In the genomic region with DNA sequence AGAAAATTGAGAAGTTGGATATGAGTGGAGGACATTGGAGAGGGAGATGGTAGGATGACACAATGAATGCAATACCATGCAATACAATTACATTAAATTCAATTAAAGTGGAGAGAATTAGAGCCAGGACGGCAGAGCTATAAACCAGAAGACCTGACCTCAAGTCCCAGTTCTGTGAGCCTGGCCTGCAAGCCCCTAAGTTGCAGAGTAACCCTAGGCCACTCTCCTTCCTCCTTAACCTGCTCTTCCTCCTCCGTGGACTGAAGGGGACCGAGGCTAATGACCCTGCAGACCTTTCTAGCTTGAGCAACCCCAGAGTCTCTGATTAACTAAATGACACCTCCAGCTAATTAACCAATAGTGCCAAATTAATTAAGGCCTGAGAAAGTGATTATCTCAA, we compare ENCODE assay signal across 31 cellular contexts.
"Had no signal": no experiment of that assay in that cellular context is flagged by ENCODE, and none has a peak within 500 bp of the region (broad histone marks: within the 10 kb centered on the region; RNA-seq: fewer than 3 reads in every experiment).

No MANE protein-coding gene starts in this region.

- H3K4me3 ChIP-seq: body of pancreas, esophagus squamous epithelium, gastroesophageal sphincter had no signal

- H3K36me3 ChIP-seq: esophagus squamous epithelium, gastroesophageal sphincter, WERI-Rb-1 had no signal

- DNase-seq: activated B cell treated with CpG ODN at 0.5 μM for 24 hours; activated CD4-positive, alpha-beta T cell treated with anti-CD3 and anti-CD28 coated beads for 48 hours; activated CD4-positive, alpha-beta T cell treated with anti-CD3 and anti-CD28 coated beads, Interleukin-2, amount 50 U/mL, for 1 hour; activated CD4-positive, alpha-beta T cell treated with anti-CD3 and anti-CD28 coated beads, Interleukin-2, amount 50 U/mL, for 48 hours; activated CD8-positive, alpha-beta memory T cell treated with anti-CD3 and anti-CD28 coated beads for 24 hours; activated CD8-positive, alpha-beta T cell treated with anti-CD3 and anti-CD28 coated beads for 36 hours; activated effector memory CD4-positive, alpha-beta T cell treated with Interleukin-2 at 50 U/mL for 16 hours; activated gamma-delta T cell treated with Interleukin-2 at 50 U/mL for 16 hours; activated naive CD4-positive, alpha-beta T cell treated with anti-CD3 and anti-CD28 coated beads, Interleukin-2, amount 50 U/mL, for 16 hours; activated naive CD4-positive, alpha-beta T cell treated with Interleukin-2 at 50 U/mL for 16 hours; activated T-cell treated with anti-CD3 and anti-CD28 coated beads, Interleukin-2, amount 50 U/mL, for 4 hours; amniotic stem cell; anterior cingulate cortex; body of pancreas; caudate nucleus; cortex of kidney; dermis blood vessel endothelial cell; effector CD4-positive, alpha-beta T cell; esophagus squamous epithelium; foreskin melanocyte; T-helper 1 cell; T-helper 17 cell; WERI-Rb-1 had no signal

- H3K27me3 ChIP-seq: body of pancreas, esophagus squamous epithelium, gastroesophageal sphincter had no signal

- H3K36me3 Mint-ChIP-seq: activated naive CD8-positive, alpha-beta T cell had no signal

- H3K4me1 Mint-ChIP-seq: activated B cell treated with CpG ODN at 0.5 μM for 24 hours; activated T-helper 17 cell treated with anti-CD3 and anti-CD28 coated beads, Interleukin-2, amount 50 U/mL, for 72 hours; T-helper 17 cell had no signal

- H3K27me3 Mint-ChIP-seq: activated CD8-positive, alpha-beta T cell treated with anti-CD3 and anti-CD28 coated beads for 36 hours; activated T-helper 17 cell treated with anti-CD3 and anti-CD28 coated beads, Interleukin-2, amount 50 U/mL, for 72 hours; T-helper 17 cell had no signal

- FAIRE-seq: colon, endometrium, endothelial cell of umbilical vein had no signal

- H3K27ac ChIP-seq: body of pancreas, epithelial cell of prostate, esophagus squamous epithelium, gastroesophageal sphincter, WERI-Rb-1 had no signal

- H3K27ac Mint-ChIP-seq: activated B cell treated with CpG ODN at 0.5 μM for 24 hours; activated CD8-positive, alpha-beta T cell treated with anti-CD3 and anti-CD28 coated beads for 36 hours; activated naive CD8-positive, alpha-beta T cell; activated T-helper 17 cell treated with anti-CD3 and anti-CD28 coated beads, Interleukin-2, amount 50 U/mL, for 72 hours; T-helper 17 cell; T-helper 2 cell treated with Interferon-gamma antibody and Interleukin-4, amounts not matched to agents 5 μg/mL and 100 μg/mL, for 36 hours had no signal

- H3K4me1 ChIP-seq: esophagus squamous epithelium had no signal

- H3K4me3 Mint-ChIP-seq: activated B cell treated with CpG ODN at 0.5 μM for 24 hours; activated CD8-positive, alpha-beta T cell treated with anti-CD3 and anti-CD28 coated beads for 36 hours; activated naive CD8-positive, alpha-beta T cell; activated T-cell treated with anti-CD3 and anti-CD28 coated beads, Interleukin-2, amount 50 U/mL, for 4 hours; activated T-helper 17 cell treated with anti-CD3 and anti-CD28 coated beads, Interleukin-2, amount 50 U/mL, for 72 hours; T-helper 17 cell; T-helper 2 cell treated with Interferon-gamma antibody and Interleukin-4, amounts not matched to agents 5 μg/mL and 100 μg/mL, for 36 hours had no signal
